Comparison of ENCODE assay signal across 2 cellular contexts in genomic region chr2:16828044-16828827, GRCh38.
TF ChIP-seq lines count a peak whose summit lies in the region.

No MANE protein-coding gene starts in this region.

TF ChIP-seq in liver, 16 proteins besides CTCF, POLR2A, EP300 and RAD21 (continued from another document):
- TF ChIP-seq, protein P1, sequence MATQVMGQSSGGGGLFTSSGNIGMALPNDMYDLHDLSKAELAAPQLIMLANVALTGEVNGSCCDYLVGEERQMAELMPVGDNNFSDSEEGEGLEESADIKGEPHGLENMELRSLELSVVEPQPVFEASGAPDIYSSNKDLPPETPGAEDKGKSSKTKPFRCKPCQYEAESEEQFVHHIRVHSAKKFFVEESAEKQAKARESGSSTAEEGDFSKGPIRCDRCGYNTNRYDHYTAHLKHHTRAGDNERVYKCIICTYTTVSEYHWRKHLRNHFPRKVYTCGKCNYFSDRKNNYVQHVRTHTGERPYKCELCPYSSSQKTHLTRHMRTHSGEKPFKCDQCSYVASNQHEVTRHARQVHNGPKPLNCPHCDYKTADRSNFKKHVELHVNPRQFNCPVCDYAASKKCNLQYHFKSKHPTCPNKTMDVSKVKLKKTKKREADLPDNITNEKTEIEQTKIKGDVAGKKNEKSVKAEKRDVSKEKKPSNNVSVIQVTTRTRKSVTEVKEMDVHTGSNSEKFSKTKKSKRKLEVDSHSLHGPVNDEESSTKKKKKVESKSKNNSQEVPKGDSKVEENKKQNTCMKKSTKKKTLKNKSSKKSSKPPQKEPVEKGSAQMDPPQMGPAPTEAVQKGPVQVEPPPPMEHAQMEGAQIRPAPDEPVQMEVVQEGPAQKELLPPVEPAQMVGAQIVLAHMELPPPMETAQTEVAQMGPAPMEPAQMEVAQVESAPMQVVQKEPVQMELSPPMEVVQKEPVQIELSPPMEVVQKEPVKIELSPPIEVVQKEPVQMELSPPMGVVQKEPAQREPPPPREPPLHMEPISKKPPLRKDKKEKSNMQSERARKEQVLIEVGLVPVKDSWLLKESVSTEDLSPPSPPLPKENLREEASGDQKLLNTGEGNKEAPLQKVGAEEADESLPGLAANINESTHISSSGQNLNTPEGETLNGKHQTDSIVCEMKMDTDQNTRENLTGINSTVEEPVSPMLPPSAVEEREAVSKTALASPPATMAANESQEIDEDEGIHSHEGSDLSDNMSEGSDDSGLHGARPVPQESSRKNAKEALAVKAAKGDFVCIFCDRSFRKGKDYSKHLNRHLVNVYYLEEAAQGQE (IDR thresholded peaks at IDR 0.05), result peak; percentile 59
TF ChIP-seq in liver: peak in this region for 4.

TF ChIP-seq in HepG2, 621 proteins besides CTCF, POLR2A, EP300 and RAD21 (continued from another document):
- TF ChIP-seq, protein P2, sequence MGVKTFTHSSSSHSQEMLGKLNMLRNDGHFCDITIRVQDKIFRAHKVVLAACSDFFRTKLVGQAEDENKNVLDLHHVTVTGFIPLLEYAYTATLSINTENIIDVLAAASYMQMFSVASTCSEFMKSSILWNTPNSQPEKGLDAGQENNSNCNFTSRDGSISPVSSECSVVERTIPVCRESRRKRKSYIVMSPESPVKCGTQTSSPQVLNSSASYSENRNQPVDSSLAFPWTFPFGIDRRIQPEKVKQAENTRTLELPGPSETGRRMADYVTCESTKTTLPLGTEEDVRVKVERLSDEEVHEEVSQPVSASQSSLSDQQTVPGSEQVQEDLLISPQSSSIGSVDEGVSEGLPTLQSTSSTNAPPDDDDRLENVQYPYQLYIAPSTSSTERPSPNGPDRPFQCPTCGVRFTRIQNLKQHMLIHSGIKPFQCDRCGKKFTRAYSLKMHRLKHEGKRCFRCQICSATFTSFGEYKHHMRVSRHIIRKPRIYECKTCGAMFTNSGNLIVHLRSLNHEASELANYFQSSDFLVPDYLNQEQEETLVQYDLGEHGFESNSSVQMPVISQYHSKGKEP (CRISPR knock-in tag; IDR thresholded peaks at IDR 0.05), result no peak
- TF ChIP-seq, protein P3, sequence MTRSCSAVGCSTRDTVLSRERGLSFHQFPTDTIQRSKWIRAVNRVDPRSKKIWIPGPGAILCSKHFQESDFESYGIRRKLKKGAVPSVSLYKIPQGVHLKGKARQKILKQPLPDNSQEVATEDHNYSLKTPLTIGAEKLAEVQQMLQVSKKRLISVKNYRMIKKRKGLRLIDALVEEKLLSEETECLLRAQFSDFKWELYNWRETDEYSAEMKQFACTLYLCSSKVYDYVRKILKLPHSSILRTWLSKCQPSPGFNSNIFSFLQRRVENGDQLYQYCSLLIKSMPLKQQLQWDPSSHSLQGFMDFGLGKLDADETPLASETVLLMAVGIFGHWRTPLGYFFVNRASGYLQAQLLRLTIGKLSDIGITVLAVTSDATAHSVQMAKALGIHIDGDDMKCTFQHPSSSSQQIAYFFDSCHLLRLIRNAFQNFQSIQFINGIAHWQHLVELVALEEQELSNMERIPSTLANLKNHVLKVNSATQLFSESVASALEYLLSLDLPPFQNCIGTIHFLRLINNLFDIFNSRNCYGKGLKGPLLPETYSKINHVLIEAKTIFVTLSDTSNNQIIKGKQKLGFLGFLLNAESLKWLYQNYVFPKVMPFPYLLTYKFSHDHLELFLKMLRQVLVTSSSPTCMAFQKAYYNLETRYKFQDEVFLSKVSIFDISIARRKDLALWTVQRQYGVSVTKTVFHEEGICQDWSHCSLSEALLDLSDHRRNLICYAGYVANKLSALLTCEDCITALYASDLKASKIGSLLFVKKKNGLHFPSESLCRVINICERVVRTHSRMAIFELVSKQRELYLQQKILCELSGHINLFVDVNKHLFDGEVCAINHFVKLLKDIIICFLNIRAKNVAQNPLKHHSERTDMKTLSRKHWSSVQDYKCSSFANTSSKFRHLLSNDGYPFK (CRISPR knock-in tag; IDR thresholded peaks at IDR 0.05; ENCODE audit: borderline replicate concordance), result no peak
- TF ChIP-seq BCL6 (CRISPR knock-in tag; IDR thresholded peaks at IDR 0.05), result no peak
- TF ChIP-seq IRF9 (CRISPR knock-in tag; IDR thresholded peaks at IDR 0.05; ENCODE audit: borderline replicate concordance), result no peak
- TF ChIP-seq ZNF558 (CRISPR knock-in tag; IDR thresholded peaks at IDR 0.05; ENCODE audit: borderline replicate concordance), result no peak
- no peak for TF ChIP-seq GATAD2A (CRISPR knock-in tag; IDR thresholded peaks at IDR 0.05)
- TF ChIP-seq, protein P4, sequence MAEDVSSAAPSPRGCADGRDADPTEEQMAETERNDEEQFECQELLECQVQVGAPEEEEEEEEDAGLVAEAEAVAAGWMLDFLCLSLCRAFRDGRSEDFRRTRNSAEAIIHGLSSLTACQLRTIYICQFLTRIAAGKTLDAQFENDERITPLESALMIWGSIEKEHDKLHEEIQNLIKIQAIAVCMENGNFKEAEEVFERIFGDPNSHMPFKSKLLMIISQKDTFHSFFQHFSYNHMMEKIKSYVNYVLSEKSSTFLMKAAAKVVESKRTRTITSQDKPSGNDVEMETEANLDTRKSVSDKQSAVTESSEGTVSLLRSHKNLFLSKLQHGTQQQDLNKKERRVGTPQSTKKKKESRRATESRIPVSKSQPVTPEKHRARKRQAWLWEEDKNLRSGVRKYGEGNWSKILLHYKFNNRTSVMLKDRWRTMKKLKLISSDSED (CRISPR knock-in tag; IDR thresholded peaks at IDR 0.05), result no peak
- no peak for TF ChIP-seq ARNT2 (CRISPR knock-in tag; IDR thresholded peaks at IDR 0.05; ENCODE audit: low read depth)
